ENCODE assay signal across 8 cellular contexts in genomic region chr7:100271716-100272537, GRCh38. TPM values are rescaled to one million over a fixed set of nuclear protein-coding genes. Genes with fewer than 3 reads are reported as not detected.
A peak's percentile ranks its signal among the peaks of the same experiment; 100 is the strongest.
DNase-seq lines count a peak whose midpoint lies in the region; ATAC-seq and TF ChIP-seq lines count a peak whose summit lies in the region.

No MANE protein-coding gene starts in this region.

- no peaks in the 10 kb centered on the region for H3K9me3 Mint-ChIP-seq in activated naive CD8-positive, alpha-beta T cell treated with anti-CD3 and anti-CD28 coated beads for 36 hours

- peak; percentile 94 for DNase-seq in GM10266 (ENCODE audit: extremely low spot score)
- DNase-seq in NCI-H1048 (lab: John Stamatoyannopoulos, UW): peak; percentile 46
- DNase-seq in activated naive CD8-positive, alpha-beta T cell treated with anti-CD3 and anti-CD28 coated beads for 36 hours: peak; percentile 99
- DNase-seq in Right ventricle myocardium inferior (ENCODE audit: missing footprints): peak; percentile 100
- peak; percentile 97 to 99 (median 98) for DNase-seq in ovary
- DNase-seq in thyroid gland: peak; percentile 98 to 99

- ATAC-seq in HG02571 (IDR thresholded peaks at IDR 0.05; ENCODE audit: unreplicated experiment): peak; percentile 89
- ATAC-seq in SK-N-SH treated with all-trans-retinoic acid at 6 μM for 48 hours: peak; percentile 82
- ATAC-seq in Right ventricle myocardium inferior: peak; percentile 94

- no peaks in the 10 kb centered on the region for H3K36me3 ChIP-seq in ovary
- no peaks in the 10 kb centered on the region for H3K36me3 ChIP-seq in thyroid gland

- peak; percentile 46 for TF ChIP-seq CTCF in GM10266 (IDR thresholded peaks at IDR 0.05; ENCODE audit: control insufficient read depth, insufficient read depth, low read depth, missing control alignments)
- TF ChIP-seq CTCF in ovary (IDR thresholded peaks at IDR 0.05): peak in 2 of 3 donors; percentile 35 to 56
- peak in 4 of 6 experiments; percentile 23 to 50 (median 34) for TF ChIP-seq CTCF in thyroid gland (IDR thresholded peaks at IDR 0.05)

- H3K27me3 ChIP-seq in ovary: no peaks in the 10 kb centered on the region
- H3K27me3 ChIP-seq in thyroid gland: no peaks in the 10 kb centered on the region

- peaks cover 13% of the 10 kb centered on the region for H3K4me1 Mint-ChIP-seq in activated naive CD8-positive, alpha-beta T cell treated with anti-CD3 and anti-CD28 coated beads for 36 hours

- peak overlapping the region; percentile 53 to 61 for H3K27ac ChIP-seq in ovary
- H3K27ac ChIP-seq in thyroid gland: peak overlapping the region in 2 of 3 donors; percentile 42 to 58

- H3K9me3 ChIP-seq in ovary: no peaks in the 10 kb centered on the region
- H3K9me3 ChIP-seq in thyroid gland: no peaks in the 10 kb centered on the region

- intact Hi-C loops in Right ventricle myocardium inferior (cut with DNase I) (no loop called here), ovary (cut with DNase I) (no loop called here), thyroid gland (cut with DNase I) (no loop called here)

- no peak for TF ChIP-seq EP300 in ovary (IDR thresholded peaks at IDR 0.05)

- peaks cover 5% of the 10 kb centered on the region for H3K4me1 ChIP-seq in ovary (ENCODE audit: insufficient read depth)
- H3K4me1 ChIP-seq in thyroid gland: peaks cover 5 to 15% of the 10 kb centered on the region in 2 donors

- 0 to 1% (median 0%) methylated on average over 13 to 98 of the region's 101 CpGs for WGBS in ovary, 3 donors
- WGBS in thyroid gland, 2 donors: 3 to 10% methylated on average over 4 to 27 of the region's 101 CpGs

- H3K27ac Mint-ChIP-seq in activated naive CD8-positive, alpha-beta T cell treated with anti-CD3 and anti-CD28 coated beads for 36 hours: no peak overlapping the region

- no peak for TF ChIP-seq POLR2A in ovary (IDR thresholded peaks at IDR 0.05)
- TF ChIP-seq POLR2A in thyroid gland (IDR thresholded peaks at IDR 0.05): peak in 1 of 2 donors; percentile 64

- H3K27me3 Mint-ChIP-seq in activated naive CD8-positive, alpha-beta T cell treated with anti-CD3 and anti-CD28 coated beads for 36 hours: no peaks in the 10 kb centered on the region

- peak overlapping the region; percentile 75 for H3K4me3 Mint-ChIP-seq in activated naive CD8-positive, alpha-beta T cell treated with anti-CD3 and anti-CD28 coated beads for 36 hours

- H3K4me3 ChIP-seq in ovary: peak overlapping the region; percentile 85
- H3K4me3 ChIP-seq in thyroid gland (replicated peaks in 1 of 3): peak overlapping the region in 1 of 3 donors; percentile 64

- peaks cover 2% of the 10 kb centered on the region for H3K36me3 Mint-ChIP-seq in activated naive CD8-positive, alpha-beta T cell treated with anti-CD3 and anti-CD28 coated beads for 36 hours

TF ChIP-seq in SK-N-SH treated with all-trans-retinoic acid at 6 μM for 48 hours, 23 proteins besides CTCF, POLR2A, EP300 and RAD21:
- TF ChIP-seq PATZ1 (CRISPR knock-in tag; IDR thresholded peaks at IDR 0.05; ENCODE audit: borderline replicate concordance) (no peak), ZFP3 (CRISPR knock-in tag; IDR thresholded peaks at IDR 0.05) (no peak), ZNF8 (CRISPR knock-in tag; IDR thresholded peaks at IDR 0.05) (no peak), TOX (CRISPR knock-in tag; IDR thresholded peaks at IDR 0.05; ENCODE audit: borderline replicate concordance) (no peak), ZNF70 (CRISPR knock-in tag; IDR thresholded peaks at IDR 0.05) (no peak), PPARA (CRISPR knock-in tag; IDR thresholded peaks at IDR 0.05; ENCODE audit: borderline replicate concordance) (no peak), RARB (CRISPR knock-in tag; IDR thresholded peaks at IDR 0.05) (no peak), ARNTL (CRISPR knock-in tag; IDR thresholded peaks at IDR 0.05; ENCODE audit: borderline replicate concordance, low read depth) (no peak), ZFP30 (CRISPR knock-in tag; IDR thresholded peaks at IDR 0.05) (no peak), CSDC2 (CRISPR knock-in tag; IDR thresholded peaks at IDR 0.05) (no peak), TCF4 (CRISPR knock-in tag; IDR thresholded peaks at IDR 0.05; ENCODE audit: borderline replicate concordance) (no peak), GLIS3 (CRISPR knock-in tag; IDR thresholded peaks at IDR 0.05) (no peak), BACH2 (CRISPR knock-in tag; IDR thresholded peaks at IDR 0.05; ENCODE audit: borderline replicate concordance) (no peak), ESRRG (CRISPR knock-in tag; IDR thresholded peaks at IDR 0.05) (no peak)

RNA-seq across cellular contexts. Expression of gene SPDYE3, which starts 35.6 kb away (rescaled TPM):
- total RNA-seq in activated naive CD8-positive, alpha-beta T cell treated with anti-CD3 and anti-CD28 coated beads for 36 hours: not detected
- total RNA-seq in Right ventricle myocardium inferior (not detected), ovary (not detected), thyroid gland (not detected)
- polyA plus RNA-seq in ovary: under 1 TPM in 1 of 2 donors, not detected in 1; 0.12 TPM

RNA-seq across cellular contexts. Expression of gene PVRIG, which starts 52.2 kb away (rescaled TPM):
- total RNA-seq in activated naive CD8-positive, alpha-beta T cell treated with anti-CD3 and anti-CD28 coated beads for 36 hours: 10 to 100 TPM; 33.4 to 34.5 TPM
- total RNA-seq in Right ventricle myocardium inferior: not detected
- total RNA-seq in ovary: 1 to 10 TPM in 1 of 7 donors, under 1 TPM in 4, not detected in 2; 0.25 to 1.7 (median 0.48) TPM
- under 1 TPM; 0.12 to 0.21 TPM for polyA plus RNA-seq in ovary
- total RNA-seq in thyroid gland: 1 to 10 TPM in 1 of 4 donors, under 1 TPM in 1, not detected in 2; 0.42 to 2.6 TPM

Comparison
In these comparisons a context has a peak if more than half of its experiments do, and no peak if none do; other contexts are left out.
1. DNase-seq: peak in every context shown above with its lines; median percentile 100 in Right ventricle myocardium inferior; 99 in activated naive CD8-positive, alpha-beta T cell treated with anti-CD3 and anti-CD28 coated beads for 36 hours; 98 in thyroid gland; 98 in ovary; 94 in GM10266; 46 in NCI-H1048.
2. RNA of gene PVRIG, which starts 52.2 kb away (total RNA-seq): 33.4 to 34.5 TPM in activated naive CD8-positive, alpha-beta T cell treated with anti-CD3 and anti-CD28 coated beads for 36 hours; 0.42 to 2.6 TPM in thyroid gland, 0.25 to 1.7 TPM in ovary and not detected in Right ventricle myocardium inferior (single experiment); every median in the first group is over 4 times any median in the second.
3. Peak in every context shown above with its lines, with median percentiles within 50 percentile points of each other: CTCF ChIP-seq and ATAC-seq.